14 cellular contexts compared by ENCODE assay signal in the genomic region with DNA sequence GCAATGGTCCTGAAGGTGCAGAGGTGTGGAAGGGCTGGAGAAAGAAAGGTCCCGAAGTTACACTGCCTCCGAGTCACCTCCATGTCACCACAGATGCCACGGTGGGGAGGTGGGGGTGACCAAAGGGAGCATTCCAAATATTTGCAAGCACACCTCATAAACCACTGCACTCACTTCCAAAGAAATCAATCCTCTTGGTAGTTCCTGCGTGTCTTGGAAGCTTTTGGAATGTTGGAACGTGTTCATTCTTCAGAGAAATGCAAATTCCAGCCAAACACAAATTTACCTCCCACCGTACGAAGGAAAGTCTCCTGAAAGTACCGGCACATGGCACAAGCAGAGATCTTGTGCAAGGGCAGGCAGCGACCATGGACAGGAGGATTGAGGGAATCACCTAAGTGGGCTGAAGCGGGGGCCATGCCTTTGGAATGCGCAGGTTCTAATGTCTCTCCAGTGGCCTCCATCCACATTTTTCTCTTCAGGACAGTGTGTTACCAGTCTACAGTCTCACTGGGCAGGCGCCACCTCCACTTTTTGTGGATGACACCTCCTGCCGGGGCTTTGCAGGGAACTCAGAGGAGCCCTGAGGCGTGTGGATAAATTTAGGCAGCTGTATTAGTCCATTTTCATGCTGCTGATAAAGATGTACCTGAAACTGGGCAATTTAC. TPM values are rescaled to one million over a fixed set of nuclear protein-coding genes. Genes with fewer than 3 reads are reported as not detected.
DNase-seq lines count a peak whose midpoint lies in the region; ATAC-seq and TF ChIP-seq lines count a peak whose summit lies in the region.
"Had no signal": no experiment of that assay in that cellular context is flagged by ENCODE, and none has a peak within 500 bp of the region (broad histone marks: within the 10 kb centered on the region; RNA-seq: fewer than 3 reads in every experiment).

No MANE protein-coding gene starts in this region.

- H3K27ac Mint-ChIP-seq in type B pancreatic cell (no peak overlapping the region), glutamatergic neuron (ENCODE audit: unreplicated experiment) (no peak overlapping the region)
- H3K27ac Mint-ChIP-seq: CD8-positive, alpha-beta memory T cell had no signal

- H3K36me3 Mint-ChIP-seq in type B pancreatic cell (no peaks in the 10 kb centered on the region), glutamatergic neuron (ENCODE audit: unreplicated experiment) (peaks cover 5% of the 10 kb centered on the region)

- H3K4me3 ChIP-seq in AG10803 (ENCODE audit: low read length) = no peak overlapping the region
- no peak overlapping the region for H3K4me3 ChIP-seq in astrocyte of the cerebellum (ENCODE audit: low read depth, low read length)
- H3K4me3 ChIP-seq: BLaER1, HAP-1 had no signal

- H3K27me3 Mint-ChIP-seq in type B pancreatic cell (peaks cover 62% of the 10 kb centered on the region), glutamatergic neuron (ENCODE audit: unreplicated experiment) (peaks cover 8% of the 10 kb centered on the region)

- ATAC-seq in stimulated activated naive CD8-positive, alpha-beta T cell treated with anti-CD3 and anti-CD28 coated beads, Interleukin-15, Interleukin-2, amounts not matched to agents 100 U/mL and 50 U/mL, for 24 hours = no peak
- no peak for ATAC-seq in left colon

- in situ Hi-C loops in astrocyte of the cerebellum (cut with HindIII; ENCODE audit: low sequenced_read_pairs) = loop anchor here (25.0 kb wide), 1 partner anchor 1092 kb away; no protein-coding TSS in a partner anchor

- no peaks in the 10 kb centered on the region for H3K9me3 Mint-ChIP-seq in type B pancreatic cell
- H3K9me3 Mint-ChIP-seq in glutamatergic neuron (ENCODE audit: unreplicated experiment) = peaks cover 3% of the 10 kb centered on the region
- H3K9me3 Mint-ChIP-seq: CD8-positive, alpha-beta memory T cell had no signal

- H3K4me3 Mint-ChIP-seq in type B pancreatic cell = no peak overlapping the region
- H3K4me3 Mint-ChIP-seq in glutamatergic neuron (ENCODE audit: unreplicated experiment) = no peak overlapping the region
- H3K4me3 Mint-ChIP-seq: CD8-positive, alpha-beta memory T cell had no signal

- H3K4me1 Mint-ChIP-seq in type B pancreatic cell (ENCODE audit: unreplicated experiment) = no peaks in the 10 kb centered on the region
- peaks cover 7% of the 10 kb centered on the region for H3K4me1 Mint-ChIP-seq in glutamatergic neuron (ENCODE audit: low read depth, unreplicated experiment)

- intact Hi-C loops in left colon (cut with DNase I, micrococcal nuclease) = no loop called here

- peak; percentile 34 for DNase-seq in AG10803 (ENCODE audit: low read depth)
- peak; percentile 20 for DNase-seq in astrocyte of the cerebellum (ENCODE audit: low read depth)
- peak; percentile 25 for DNase-seq in islet precursor cell
- DNase-seq in type B pancreatic cell (ENCODE audit: extremely low spot score, unreplicated experiment) = peak; percentile 15
- no peak for DNase-seq in stimulated activated naive CD8-positive, alpha-beta T cell treated with anti-CD3 and anti-CD28 coated beads, Interleukin-15, Interleukin-2, amounts not matched to agents 100 U/mL and 50 U/mL, for 24 hours
- DNase-seq in glutamatergic neuron = no peak
- DNase-seq in left colon = no peak
- DNase-seq: AML-193; Caco-2; CD8-positive, alpha-beta memory T cell; DND-41; GDM1 had no signal

- no peak for TF ChIP-seq CTCF in AG10803 (conservative IDR thresholded peaks at IDR 0.05; ENCODE audit: low read length)
- TF ChIP-seq CTCF in astrocyte of the cerebellum (IDR thresholded peaks at IDR 0.05; ENCODE audit: low read depth, low read length, missing control alignments) = no peak
- TF ChIP-seq CTCF in type B pancreatic cell (conservative IDR thresholded peaks at IDR 0.05) = no peak
- no peak for TF ChIP-seq CTCF in glutamatergic neuron (IDR thresholded peaks at IDR 0.05; ENCODE audit: partially characterized antibody, unreplicated experiment)

RNA-seq across cellular contexts. Expression of gene NSUN2, which starts 54.0 kb away (rescaled TPM):
- 59.8 and 63.4 TPM in 2 replicates for total RNA-seq in type B pancreatic cell (ENCODE audit: low replicate concordance)
- 60.3 TPM for total RNA-seq in glutamatergic neuron (ENCODE audit: unreplicated experiment)
- 10 to 100 TPM; 49.2 to 56.7 TPM for total RNA-seq in left colon

RNA-seq across cellular contexts. Expression of gene SRD5A1, which starts 54.4 kb away (rescaled TPM):
- total RNA-seq in type B pancreatic cell (ENCODE audit: low replicate concordance) (17.2 and 23.1 TPM in 2 replicates), glutamatergic neuron (ENCODE audit: unreplicated experiment) (47.2 TPM), left colon (10 to 100 TPM; 16.3 to 18.9 TPM)

Comparison
In these comparisons a context has a peak if more than half of its experiments do, and no peak if none do; other contexts are left out.
1. DNase-seq: peak in AG10803 (single experiment), astrocyte of the cerebellum (single experiment), islet precursor cell (single experiment) and type B pancreatic cell (single experiment); none in stimulated activated naive CD8-positive, alpha-beta T cell treated with anti-CD3 and anti-CD28 coated beads, Interleukin-15, Interleukin-2, amounts not matched to agents 100 U/mL and 50 U/mL, for 24 hours (single experiment), glutamatergic neuron (single experiment) and left colon (0 of 2).